ENCODE assay signal across 13 cellular contexts in the genomic region with DNA sequence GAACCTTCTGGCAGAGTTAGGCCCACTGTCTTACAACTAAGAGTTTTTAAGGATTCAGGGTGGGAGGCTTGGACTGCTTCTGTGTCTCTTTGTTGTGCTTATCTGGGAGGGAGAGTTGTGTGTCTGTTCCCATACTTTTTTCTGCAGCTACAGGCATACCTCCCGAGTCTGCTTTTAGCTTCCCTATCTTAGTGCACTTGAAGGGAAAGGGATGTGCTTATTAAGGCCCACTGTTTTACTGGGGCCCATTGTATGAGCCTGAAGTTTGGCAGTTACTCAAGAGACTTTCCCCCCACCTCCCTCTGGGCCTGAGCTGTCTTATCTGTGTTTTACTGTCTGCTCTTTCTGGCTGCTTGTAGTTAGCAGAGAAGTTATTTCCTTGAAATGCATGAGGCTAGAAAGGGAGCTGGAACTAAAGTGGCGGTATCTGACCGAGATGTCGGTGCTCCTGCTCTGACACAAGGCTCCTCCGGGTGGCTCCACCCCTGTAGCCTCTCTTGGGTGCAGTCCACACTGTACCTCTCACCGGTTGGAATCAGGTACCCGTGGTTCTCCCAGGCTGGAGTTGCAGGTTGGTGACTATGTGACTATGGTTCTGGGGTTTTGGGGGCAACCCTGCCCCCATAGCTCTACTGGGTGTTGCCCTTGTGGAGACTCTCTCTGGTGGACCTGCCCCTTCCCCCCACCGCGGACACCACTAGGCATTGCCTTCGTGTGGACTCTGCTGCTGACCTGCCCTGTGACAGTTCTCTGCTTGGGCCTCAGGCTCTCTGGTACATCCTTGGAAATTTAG. TPM values are rescaled to one million over a fixed set of nuclear protein-coding genes. Genes with fewer than 3 reads are reported as not detected.
DNase-seq lines count a peak whose midpoint lies in the region; ATAC-seq and TF ChIP-seq lines count a peak whose summit lies in the region.
"Had no signal": no experiment of that assay in that cellular context is flagged by ENCODE, and none has a peak within 500 bp of the region (broad histone marks: within the 10 kb centered on the region; RNA-seq: fewer than 3 reads in every experiment).

No MANE protein-coding gene starts in this region.

- H2AFZ ChIP-seq in HCT116 (ENCODE audit: low read depth, low read length, poor library complexity, severe bottlenecking) (no peak overlapping the region), hepatocyte (peak overlapping the region; percentile 9), osteoblast (ENCODE audit: low read length) (no peak overlapping the region)

- no peak overlapping the region for H3K27ac ChIP-seq in HCT116 (ENCODE audit: low read depth, low read length)
- H3K27ac ChIP-seq in hepatocyte = peak overlapping the region; percentile 70
- H3K27ac ChIP-seq in osteoblast (ENCODE audit: low read depth, low read length) = no peak overlapping the region

- H3K9ac ChIP-seq in HCT116 (ENCODE audit: low read length) = no peak overlapping the region

- TF ChIP-seq POLR2A in HCT116 (IDR thresholded peaks at IDR 0.05; ENCODE audit: borderline replicate concordance, extremely low read depth, insufficient read depth, insufficient read length) = no peak

- H3K4me3 Mint-ChIP-seq in central memory CD8-positive, alpha-beta T cell = no peak overlapping the region
- no peak overlapping the region for H3K4me3 Mint-ChIP-seq in progenitor cell of endocrine pancreas (ENCODE audit: low read depth)
- H3K4me3 Mint-ChIP-seq: activated CD4-positive, alpha-beta T cell treated with anti-CD3 and anti-CD28 coated beads, Interleukin-2, amount 10 ng/mL, durations not matched to agents 7 days and 5 days; activated T-cell treated with anti-CD3 and anti-CD28 coated beads, Interleukin-2, amount 50 U/mL, for 72 hours had no signal

- H3K27me3 ChIP-seq in HCT116 (ENCODE audit: insufficient read depth, low read length) (no peaks in the 10 kb centered on the region), hepatocyte (no peaks in the 10 kb centered on the region), osteoblast (ENCODE audit: insufficient read depth, low read length) (no peaks in the 10 kb centered on the region)

- H3K4me1 Mint-ChIP-seq in central memory CD8-positive, alpha-beta T cell = peaks cover 45% of the 10 kb centered on the region
- peaks cover 8% of the 10 kb centered on the region for H3K4me1 Mint-ChIP-seq in progenitor cell of endocrine pancreas (ENCODE audit: low read depth)
- H3K4me1 Mint-ChIP-seq: activated CD4-positive, alpha-beta T cell treated with anti-CD3 and anti-CD28 coated beads, Interleukin-2, amount 10 ng/mL, durations not matched to agents 7 days and 5 days had no signal

- intact Hi-C loops in HCT116 (cut with micrococcal nuclease) = no loop called here

- H3K4me2 ChIP-seq in HCT116 (ENCODE audit: low read length) (no peak overlapping the region), hepatocyte (peak overlapping the region; percentile 31), osteoblast (ENCODE audit: insufficient read depth, low read length) (no peak overlapping the region)

- 62% methylated on average over 10 of the region's 10 CpGs for WGBS in hepatocyte (ENCODE audit: low lambda C conversion rate, missing lambda C conversion rate)

- H3K79me2 ChIP-seq in HCT116 (ENCODE audit: insufficient read depth, low read length) = peaks cover 51% of the 10 kb centered on the region
- H3K79me2 ChIP-seq in hepatocyte = peaks cover 78% of the 10 kb centered on the region
- peaks cover 85% of the 10 kb centered on the region for H3K79me2 ChIP-seq in osteoblast (ENCODE audit: insufficient read depth, low read length)

- H3K9me2 ChIP-seq in HCT116 (ENCODE audit: insufficient read depth) = no peaks in the 10 kb centered on the region
- no peaks in the 10 kb centered on the region for H3K9me2 ChIP-seq in hepatocyte (replicated peaks; ENCODE audit: insufficient read depth)

- no peaks in the 10 kb centered on the region for H3K9me3 ChIP-seq in HCT116 (ENCODE audit: control insufficient read depth in 1 of 2, insufficient read depth in 1 of 2, low read depth in 1 of 2, low read length in 2 of 2)
- H3K9me3 ChIP-seq in hepatocyte (ENCODE audit: low read depth) = no peaks in the 10 kb centered on the region
- H3K9me3 ChIP-seq in osteoblast (ENCODE audit: low read depth, low read length) = no peaks in the 10 kb centered on the region

- no peak for DNase-seq in HCT116 (ENCODE audit: low read depth, low spot score)
- no peak for DNase-seq in central memory CD8-positive, alpha-beta T cell (ENCODE audit: low spot score in 2 of 2)
- DNase-seq in hepatocyte (ENCODE audit: low spot score) = peak; percentile 21
- DNase-seq in progenitor cell of endocrine pancreas (ENCODE audit: low spot score, unreplicated experiment) = no peak
- no peak for DNase-seq in NCI-H1105 (lab: John Stamatoyannopoulos, UW)
- DNase-seq in osteoblast (ENCODE audit: insufficient read length, low spot score, missing footprints) = no peak
- DNase-seq in NCI-H1930 (lab: John Stamatoyannopoulos, UW) = no peak
- DNase-seq: activated CD4-positive, alpha-beta T cell treated with anti-CD3 and anti-CD28 coated beads, Interleukin-2, amount 10 ng/mL, durations not matched to agents 7 days and 5 days; activated T-cell treated with anti-CD3 and anti-CD28 coated beads, Interleukin-2, amount 50 U/mL, for 72 hours; head of caudate nucleus; posterior cingulate gyrus; stimulated activated CD4-positive, alpha-beta T cell treated with anti-CD3 and anti-CD28 coated beads, Interleukin-1b, Interleukin-23, amount 100 ng/mL, for 48 hours had no signal

- TF ChIP-seq RAD21 in HCT116 (IDR thresholded peaks at IDR 0.05; ENCODE audit: low read depth) = no peak

- H3K27me3 Mint-ChIP-seq in central memory CD8-positive, alpha-beta T cell = no peaks in the 10 kb centered on the region
- H3K27me3 Mint-ChIP-seq in progenitor cell of endocrine pancreas = no peaks in the 10 kb centered on the region
- H3K27me3 Mint-ChIP-seq: activated CD4-positive, alpha-beta T cell treated with anti-CD3 and anti-CD28 coated beads, Interleukin-2, amount 10 ng/mL, durations not matched to agents 7 days and 5 days had no signal

- RAD21 ChIA-PET in HCT116 (lab: Charles Lee; ENCODE audit: low non-redundant PET in 1 of 2, low total read pairs in 2 of 2, uncharacterized antibody in 2 of 2, unreplicated experiment in 2 of 2) = no interaction called here

- H3K27ac Mint-ChIP-seq in central memory CD8-positive, alpha-beta T cell (ENCODE audit: low read depth) = peak overlapping the region; percentile 27
- H3K27ac Mint-ChIP-seq in progenitor cell of endocrine pancreas = peak overlapping the region; percentile 71
- H3K27ac Mint-ChIP-seq: activated CD4-positive, alpha-beta T cell treated with anti-CD3 and anti-CD28 coated beads, Interleukin-2, amount 10 ng/mL, durations not matched to agents 7 days and 5 days had no signal

- H3K36me3 Mint-ChIP-seq in central memory CD8-positive, alpha-beta T cell (ENCODE audit: insufficient read depth) = peaks cover 9% of the 10 kb centered on the region
- peaks cover 17% of the 10 kb centered on the region for H3K36me3 Mint-ChIP-seq in progenitor cell of endocrine pancreas (ENCODE audit: insufficient read depth)

- POLR2A ChIA-PET in HCT116 (lab: Charles Lee) = no interaction called here

- H3K4me1 ChIP-seq in HCT116 (ENCODE audit: control insufficient read depth in 1 of 2, insufficient read depth in 2 of 2, low read length in 2 of 2) (no peaks in the 10 kb centered on the region; a peak in 1 of 4 replicates), hepatocyte (ENCODE audit: insufficient read depth) (peaks cover 17% of the 10 kb centered on the region), osteoblast (ENCODE audit: insufficient read depth, low read length) (no peaks in the 10 kb centered on the region)

- peak; percentile 66 for ATAC-seq in HCT116
- ATAC-seq in central memory CD8-positive, alpha-beta T cell (replicated peaks; ENCODE audit: extremely low read depth, poor library complexity, severe bottlenecking) = no peak
- no peak for ATAC-seq in HG03354 (IDR thresholded peaks at IDR 0.05; ENCODE audit: poor library complexity, severe bottlenecking, unreplicated experiment)
- ATAC-seq: activated T-cell treated with anti-CD3 and anti-CD28 coated beads, Interleukin-2, amount 50 U/mL, for 72 hours had no signal

- H3K36me3 ChIP-seq in HCT116 (ENCODE audit: control insufficient read depth in 1 of 2, insufficient read depth in 2 of 2, low read length in 2 of 2) = no peaks in the 10 kb centered on the region
- H3K36me3 ChIP-seq in hepatocyte (replicated peaks; ENCODE audit: insufficient read depth, low read depth) = no peaks in the 10 kb centered on the region
- no peaks in the 10 kb centered on the region for H3K36me3 ChIP-seq in osteoblast (ENCODE audit: insufficient read depth, low read length)

- H3K9me3 Mint-ChIP-seq in central memory CD8-positive, alpha-beta T cell = no peaks in the 10 kb centered on the region
- no peaks in the 10 kb centered on the region for H3K9me3 Mint-ChIP-seq in progenitor cell of endocrine pancreas (ENCODE audit: low read depth)
- H3K9me3 Mint-ChIP-seq: activated CD4-positive, alpha-beta T cell treated with anti-CD3 and anti-CD28 coated beads, Interleukin-2, amount 10 ng/mL, durations not matched to agents 7 days and 5 days; activated T-cell treated with anti-CD3 and anti-CD28 coated beads, Interleukin-2, amount 50 U/mL, for 72 hours had no signal

- CTCF ChIA-PET in HCT116 (lab: Charles Lee) = no interaction called here

- no peak for TF ChIP-seq CTCF in HCT116 (IDR thresholded peaks at IDR 0.05 in 2 of 3, conservative IDR thresholded peaks at IDR 0.05 in 1 of 3; ENCODE audit: borderline replicate concordance in 1 of 3, insufficient read depth in 1 of 3, low read depth in 2 of 3, low read length in 2 of 3)
- TF ChIP-seq CTCF in hepatocyte (IDR thresholded peaks at IDR 0.05; ENCODE audit: poor library complexity) = no peak
- TF ChIP-seq CTCF in progenitor cell of endocrine pancreas (IDR thresholded peaks at IDR 0.05; ENCODE audit: unreplicated experiment) = no peak
- TF ChIP-seq CTCF in osteoblast (IDR thresholded peaks at IDR 0.05; ENCODE audit: extremely low read depth, low read depth, low read length) = no peak

- no TSS peak for BruUV-seq in HCT116 (replicated peaks; lab: Mats Ljungman, UMichigan)

- H4K20me1 ChIP-seq in HCT116 (ENCODE audit: insufficient read depth) = no peaks in the 10 kb centered on the region
- peaks cover 21% of the 10 kb centered on the region for H4K20me1 ChIP-seq in hepatocyte (ENCODE audit: insufficient read depth, poor library complexity, severe bottlenecking)
- peaks cover 27% of the 10 kb centered on the region for H4K20me1 ChIP-seq in osteoblast (ENCODE audit: insufficient read depth, low read length)

- H3K4me3 ChIP-seq in HCT116 (replicated peaks in 1 of 2; ENCODE audit: low read depth in 1 of 2, low read length in 2 of 2) (no peak overlapping the region), hepatocyte (no peak overlapping the region), osteoblast (ENCODE audit: insufficient read depth, low read length) (no peak overlapping the region)

RNA-seq across cellular contexts. Expression of a gene that starts 12.9 kb away (rescaled TPM):
- total RNA-seq in HCT116 (2021; ENCODE audit: unreplicated experiment) = 29.5 TPM
- polyA plus RNA-seq in HCT116 (2012) = 6.5 and 8.2 TPM in 2 replicates
- total RNA-seq in hepatocyte = 40.4 and 49.2 TPM in 2 replicates
- polyA plus RNA-seq in hepatocyte = 10.1 and 10.2 TPM in 2 replicates
- 36.9 and 41.5 TPM in 2 replicates for total RNA-seq in progenitor cell of endocrine pancreas
- total RNA-seq in osteoblast = 42.7 and 50.1 TPM in 2 replicates

RNA-seq across cellular contexts. Expression of a gene that starts 15.4 kb away (rescaled TPM):
- total RNA-seq in HCT116 (2021; ENCODE audit: unreplicated experiment) = 103 TPM
- 65.9 and 76.9 TPM in 2 replicates for polyA plus RNA-seq in HCT116 (2012)
- 45.9 and 61.0 TPM in 2 replicates for total RNA-seq in hepatocyte
- 55.4 and 60.7 TPM in 2 replicates for polyA plus RNA-seq in hepatocyte
- 42.3 and 43.3 TPM in 2 replicates for total RNA-seq in progenitor cell of endocrine pancreas
- 39.8 and 44.2 TPM in 2 replicates for total RNA-seq in osteoblast

RNA-seq across cellular contexts. Expression of a gene that starts 41.5 kb away (rescaled TPM):
- total RNA-seq in HCT116 (2021; ENCODE audit: unreplicated experiment) (117 TPM), hepatocyte (112 and 143 TPM in 2 replicates), progenitor cell of endocrine pancreas (139 and 141 TPM in 2 replicates), osteoblast (82.2 and 94.1 TPM in 2 replicates)
- polyA plus RNA-seq in HCT116 (2012) = 22.1 and 32.3 TPM in 2 replicates
- polyA plus RNA-seq in hepatocyte = 176 and 181 TPM in 2 replicates
